Comparison of ENCODE assay signal across 9 cellular contexts in the genomic region with DNA sequence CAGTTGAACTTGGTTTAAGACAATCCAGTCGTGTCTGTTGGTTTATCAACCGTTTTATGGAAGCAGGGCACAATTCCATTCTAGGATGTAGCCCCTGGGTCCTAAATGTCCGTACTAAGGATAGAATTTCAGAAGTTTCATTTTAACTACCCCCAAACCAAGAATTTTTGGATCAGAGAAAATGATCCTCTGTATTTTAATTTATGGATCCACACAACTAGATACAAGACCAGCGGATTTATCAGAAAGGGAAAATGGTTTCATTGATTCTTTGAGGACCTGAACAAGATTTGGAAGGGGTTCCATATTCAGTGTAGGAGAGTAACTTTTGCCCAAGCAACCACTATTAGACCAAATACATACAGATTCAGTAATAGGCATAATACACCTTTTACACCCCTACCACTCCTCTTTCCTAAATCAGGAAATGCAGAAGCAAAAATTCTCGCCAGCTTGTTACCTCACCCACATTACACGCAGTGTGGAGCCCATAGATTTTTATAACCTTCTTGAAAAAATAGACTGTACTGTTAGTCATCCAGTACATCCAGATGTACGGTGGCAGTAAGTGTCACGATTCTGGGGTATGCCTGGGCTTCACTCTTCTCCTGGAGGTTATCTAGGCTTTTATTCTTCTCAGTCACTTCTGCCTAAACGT. TPM values are rescaled to one million over a fixed set of nuclear protein-coding genes. Genes with fewer than 3 reads are reported as not detected.
DNase-seq lines count a peak whose midpoint lies in the region; ATAC-seq, FAIRE-seq and TF ChIP-seq lines count a peak whose summit lies in the region.
"Had no signal": no experiment of that assay in that cellular context is flagged by ENCODE, and none has a peak within 500 bp of the region (broad histone marks: within the 10 kb centered on the region; RNA-seq: fewer than 3 reads in every experiment).

No MANE protein-coding gene starts in this region.

- H3K79me2 ChIP-seq in GM12878 (ENCODE audit: control insufficient read depth, insufficient read depth, low read length) = peaks cover 31% of the 10 kb centered on the region

- H3K9me3 ChIP-seq in heart right ventricle (no peaks in the 10 kb centered on the region), GM12878 (replicated peaks; ENCODE audit: control insufficient read depth, insufficient read depth, low read length) (no peaks in the 10 kb centered on the region), muscle layer of colon (ENCODE audit: low read length) (no peaks in the 10 kb centered on the region), uterus (no peaks in the 10 kb centered on the region)

- no peak for TF ChIP-seq CTCF in heart right ventricle (IDR thresholded peaks at IDR 0.05)
- no peak for TF ChIP-seq CTCF in GM12878 (IDR thresholded peaks at IDR 0.05 in 2 of 3, conservative IDR thresholded peaks at IDR 0.05 in 1 of 3; ENCODE audit: control insufficient read depth in 2 of 3, extremely low read depth in 1 of 3, insufficient read depth in 1 of 3, low read depth in 3 of 3, low read length in 3 of 3)
- no peak for TF ChIP-seq CTCF in uterus (IDR thresholded peaks at IDR 0.05)

- SMC1A ChIA-PET in GM12878 (lab: Charles Lee; ENCODE audit: uncharacterized antibody, unreplicated experiment) = interaction anchor here (0.8 to 1.1 kb wide), 2 partner anchors 7 to 79 kb away, joined by 3 read pairs; no protein-coding TSS in a partner anchor

- intact Hi-C loops in heart right ventricle (cut with DNase I) = loop anchor here in 1 of 10 donors (10.0 kb wide), 1 partner anchor 781 kb away; no protein-coding TSS in a partner anchor
- intact Hi-C loops in cardiac septum (cut with DNase I) = loop anchor here (10.0 kb wide), 3 partner anchors 391 to 841 kb away; a partner anchor contains a TSS
- intact Hi-C loops in GM12878 (cut with micrococcal nuclease; ENCODE audit: unreplicated experiment) = no loop called here
- intact Hi-C loops in uterus (cut with DNase I; ENCODE audit: low total_unique reads) = no loop called here

- H3K4me1 ChIP-seq in heart right ventricle (peaks cover 0 to 42% (median 37%) of the 10 kb centered on the region in 9 donors), GM12878 (ENCODE audit: control insufficient read depth, insufficient read depth, low read length) (peaks cover 6% of the 10 kb centered on the region), muscle layer of colon (ENCODE audit: insufficient read depth, low read length) (peaks cover 37% of the 10 kb centered on the region), uterus (peaks cover 6 to 8% of the 10 kb centered on the region in 2 donors)

- DNase-seq in heart right ventricle (no peak), cardiac septum (ENCODE audit: low spot score) (no peak), GM12878 (ENCODE audit: low read depth, low spot score) (no peak), uterus (no peak), NCI-H345 (lab: John Stamatoyannopoulos, UW) (no peak), NCI-H1694 (lab: John Stamatoyannopoulos, UW) (no peak)
- DNase-seq: NCI-H82 had no signal

- no peak for ATAC-seq in heart right ventricle
- ATAC-seq in GM12878 = no peak
- ATAC-seq in GM21360 (IDR thresholded peaks at IDR 0.05; ENCODE audit: unreplicated experiment) = no peak

- in situ Hi-C loops in GM12878 (cut with MboI) = no loop called here

- no TSS peak for BruUV-seq in GM12878 (replicated peaks; lab: Mats Ljungman, UMichigan)

- H2AFZ ChIP-seq in GM12878 (ENCODE audit: control insufficient read depth, low read depth, low read length) = peak overlapping the region; percentile 73

- peak overlapping the region in 4 of 10 donors; percentile 87 to 98 (median 90) for H3K4me3 ChIP-seq in heart right ventricle
- H3K4me3 ChIP-seq in GM12878 = peak overlapping the region; percentile 79; the same call in 1 of the 2 replicates
- peak overlapping the region in 1 of 2 donors; percentile 71 for H3K4me3 ChIP-seq in muscle layer of colon (ENCODE audit: low read depth in 1 of 2, low read length in 2 of 2)
- H3K4me3 ChIP-seq in uterus = no peak overlapping the region

- CTCF ChIA-PET in GM12878 (lab: Yijun Ruan, JAX) = interaction anchor here (1.3 kb wide), 1 partner anchor 478 kb away, joined by 3 read pairs; no protein-coding TSS in a partner anchor

- TF ChIP-seq EP300 in GM12878 (IDR thresholded peaks at IDR 0.05; ENCODE audit: borderline replicate concordance in 1 of 2, control insufficient read depth in 1 of 2, low read depth in 2 of 2, low read length in 2 of 2) = no peak

- POLR2A ChIA-PET in GM12878 (lab: Charles Lee) = no interaction called here

- RAD21 ChIA-PET in GM12878 (lab: Charles Lee; ENCODE audit: unreplicated experiment) = no interaction called here

- H3K27ac ChIP-seq in heart right ventricle = peak overlapping the region; percentile 81 to 97 (median 92)
- H3K27ac ChIP-seq in GM12878 (ENCODE audit: control insufficient read depth, insufficient read depth) = no peak overlapping the region
- H3K27ac ChIP-seq in muscle layer of colon (ENCODE audit: low read depth, low read length) = peak overlapping the region; percentile 91
- H3K27ac ChIP-seq in uterus = peak overlapping the region; percentile 86 to 99

- TF ChIP-seq RAD21 in GM12878 (IDR thresholded peaks at IDR 0.05; ENCODE audit: insufficient read depth, low read depth, low read length) = no peak

- H3K36me3 ChIP-seq in heart right ventricle = no peaks in the 10 kb centered on the region
- no peaks in the 10 kb centered on the region for H3K36me3 ChIP-seq in GM12878 (ENCODE audit: control insufficient read depth in 2 of 2, insufficient read depth in 2 of 2, low read length in 1 of 2)
- no peaks in the 10 kb centered on the region for H3K36me3 ChIP-seq in muscle layer of colon (ENCODE audit: insufficient read depth, low read length)
- no peaks in the 10 kb centered on the region for H3K36me3 ChIP-seq in uterus

- H3K27me3 ChIP-seq in heart right ventricle (no peaks in the 10 kb centered on the region), GM12878 (replicated peaks in 1 of 2; ENCODE audit: control insufficient read depth in 2 of 2, insufficient read depth in 2 of 2, low read length in 1 of 2) (no peaks in the 10 kb centered on the region), muscle layer of colon (ENCODE audit: control insufficient read depth in 1 of 2, insufficient read depth in 2 of 2, low read length in 2 of 2) (no peaks in the 10 kb centered on the region), uterus (no peaks in the 10 kb centered on the region)

- no peaks in the 10 kb centered on the region for H4K20me1 ChIP-seq in GM12878 (ENCODE audit: control insufficient read depth, insufficient read depth)

- peak overlapping the region; percentile 84 for H3K4me2 ChIP-seq in GM12878 (ENCODE audit: control insufficient read depth, insufficient read depth)

- FAIRE-seq in GM12878 (lab: Jason Lieb, UNC) = no peak

- no peak for TF ChIP-seq POLR2A in GM12878 (IDR thresholded peaks at IDR 0.05; ENCODE audit: low read depth, low read length)
- no peak for TF ChIP-seq POLR2A in uterus (IDR thresholded peaks at IDR 0.05)

- H3K9ac ChIP-seq in GM12878 (ENCODE audit: control insufficient read depth, insufficient read depth, low read length) (no peak overlapping the region), muscle layer of colon (ENCODE audit: low read length) (peak overlapping the region; percentile 81)

- WGBS in heart right ventricle, 2 donors = 80 to 82% methylated on average over 9 of the region's 9 CpGs
- WGBS in GM12878 (ENCODE audit: insufficient coverage, insufficient replicate concordance, low lambda C conversion rate, missing lambda C conversion rate) = over 99% methylated on average over 9 of the region's 9 CpGs

RNA-seq across cellular contexts. Expression of a gene that starts 1.4 kb away (rescaled TPM):
- 1 to 10 TPM; 4.8 to 8.4 (median 7.0) TPM for total RNA-seq in heart right ventricle
- polyA plus RNA-seq in heart right ventricle = 1 to 10 TPM; 1.5 to 4.4 TPM
- total RNA-seq in cardiac septum = 6.9 TPM
- 18.2 and 19.2 TPM in 2 replicates for total RNA-seq in GM12878 (2013; cell fraction: nucleolus; rRNA removed)
- 11.8 and 12.8 TPM in 2 replicates for total RNA-seq in GM12878 (2014; rRNA removed)
- total RNA-seq in GM12878 (2014; rRNA removed; fragmentation: Illumina TruSeq; extraction: Trizol) = 3.2 and 4.0 TPM in 2 replicates
- 18.8 and 19.0 TPM in 2 replicates for total RNA-seq in GM12878 (2021)
- polyA plus RNA-seq in GM12878 (2011; ENCODE audit: low read depth) = 1.8 TPM
- polyA plus RNA-seq in GM12878 (2011; rRNA removed) = 5.6 and 12.8 TPM in 2 replicates
- polyA plus RNA-seq in GM12878 (2011; cell fraction: cytosol; rRNA removed) = 19.6 and 30.9 TPM in 2 replicates
- 19.0 and 20.7 TPM in 2 replicates for polyA plus RNA-seq in GM12878 (2011; cell fraction: nucleus; rRNA removed)
- 5.9 and 6.4 TPM in 2 replicates for polyA plus RNA-seq in GM12878 (2012)
- 0.19 and 1.4 TPM in 2 replicates for polyA plus RNA-seq in GM12878 (2014; fragmentation: Illumina TruSeq; extraction: Trizol)
- under 1 TPM; 0.44 to 0.64 TPM for polyA plus RNA-seq in GM12878 (2014; fragmentation: Nextera tagmentation; extraction: Ambion mirVana)
- 16.8 and 19.0 TPM in 2 replicates for polyA plus RNA-seq in GM12878 (2014; rRNA removed)
- 1 to 10 TPM; 1.1 to 1.7 TPM for polyA plus RNA-seq in GM12878 (2016; fragmentation: Nextera tagmentation; extraction: Ambion mirVana)
- polyA minus RNA-seq in GM12878 (2011; rRNA and poly(A)+ RNA removed) = 27.5 and 47.9 TPM in 2 replicates
- 17.4 and 24.5 TPM in 2 replicates for polyA minus RNA-seq in GM12878 (2011; cell fraction: cytosol; rRNA and poly(A)+ RNA removed)
- polyA minus RNA-seq in GM12878 (2011; cell fraction: nucleus; rRNA and poly(A)+ RNA removed) = 19.8 and 30.3 TPM in 2 replicates
- total RNA-seq in uterus = 10 to 100 TPM in 3 of 4 donors, 1 to 10 TPM in 1; 1.5 to 17.4 (median 13.5) TPM

RNA-seq across cellular contexts. Expression of a gene that starts 33.2 kb away (rescaled TPM):
- total RNA-seq in heart right ventricle (1 to 10 TPM in 5 of 10 donors, under 1 TPM in 5; 0.34 to 2.5 (median 1.2) TPM), cardiac septum (0.43 TPM), GM12878 (2014; rRNA removed) (13.6 and 15.8 TPM in 2 replicates), GM12878 (2014; rRNA removed; fragmentation: Illumina TruSeq; extraction: Trizol) (6.4 and 7.5 TPM in 2 replicates), GM12878 (2021) (15.4 and 18.3 TPM in 2 replicates), uterus (10 to 100 TPM in 1 of 4 donors, 1 to 10 TPM in 2, not detected in 1; 5.9 to 20.9 (median 7.2) TPM)
- polyA plus RNA-seq in heart right ventricle (1 to 10 TPM; 1.6 to 2.4 TPM), GM12878 (2011; rRNA removed) (2.4 and 4.8 TPM in 2 replicates), GM12878 (2014; fragmentation: Illumina TruSeq; extraction: Trizol) (5.1 and 6.0 TPM in 2 replicates), GM12878 (2014; fragmentation: Nextera tagmentation; extraction: Ambion mirVana) (1 to 10 TPM in 1 of 2 experiments, under 1 TPM in 1; 0.45 to 1.6 TPM), GM12878 (2014; rRNA removed) (9.7 and 11.4 TPM in 2 replicates), GM12878 (2016; fragmentation: Nextera tagmentation; extraction: Ambion mirVana) (1 to 10 TPM; 1.5 to 2.8 TPM)
- 2.7 and 3.6 TPM in 2 replicates for total RNA-seq in GM12878 (2013; cell fraction: nucleolus; rRNA removed)
- 1.7 TPM for polyA plus RNA-seq in GM12878 (2011; ENCODE audit: low read depth)
- 5.6 and 7.3 TPM in 2 replicates for polyA plus RNA-seq in GM12878 (2011; cell fraction: cytosol; rRNA removed)
- polyA plus RNA-seq in GM12878 (2011; cell fraction: nucleus; rRNA removed) = 8.0 and 9.6 TPM in 2 replicates
- 2.7 and 5.2 TPM in 2 replicates for polyA plus RNA-seq in GM12878 (2012)
- polyA minus RNA-seq in GM12878 (2011; rRNA and poly(A)+ RNA removed) = 3.7 and 12.1 TPM in 2 replicates
- 2.9 and 3.7 TPM in 2 replicates for polyA minus RNA-seq in GM12878 (2011; cell fraction: cytosol; rRNA and poly(A)+ RNA removed)
- 2.3 and 6.7 TPM in 2 replicates for polyA minus RNA-seq in GM12878 (2011; cell fraction: nucleus; rRNA and poly(A)+ RNA removed)
